ENCODE assay signal across 10 cellular contexts in the genomic region with DNA sequence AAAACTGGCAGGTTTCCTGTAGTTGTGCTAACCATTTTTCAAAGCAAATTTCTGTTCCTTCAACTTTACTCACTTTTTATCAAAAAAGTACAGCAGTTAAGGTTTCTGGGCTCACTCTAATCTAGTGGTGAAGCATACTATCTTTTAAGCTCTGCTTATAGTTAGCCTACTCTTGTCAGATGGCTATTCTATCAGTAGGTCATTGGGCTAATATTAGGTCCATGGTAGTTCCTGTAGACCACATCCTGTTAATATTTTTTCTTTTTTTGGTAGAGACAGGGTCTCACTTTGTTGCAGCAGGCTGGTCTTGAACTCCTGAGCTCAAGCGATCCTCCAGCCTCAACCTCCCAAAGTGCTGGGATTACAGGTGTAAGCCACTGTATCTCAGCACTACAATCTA.
"Had no signal": no experiment of that assay in that cellular context is flagged by ENCODE, and none has a peak within 500 bp of the region (broad histone marks: within the 10 kb centered on the region; RNA-seq: fewer than 3 reads in every experiment).

No MANE protein-coding gene starts in this region.

- ATAC-seq: GM23338, K562 had no signal

- FAIRE-seq: H1, H54, K562 had no signal

- H3K4me2 ChIP-seq: GM23338 had no signal

- H3K4me3 ChIP-seq: GM23338, K562 had no signal

- H3K9me3 Mint-ChIP-seq: GM23338, H9 had no signal

- H3K4me1 Mint-ChIP-seq: GM23338 had no signal

- H2AFZ ChIP-seq: GM23338 had no signal

- DNase-seq: H9, HCEC 1CT, IMR-90, Kasumi-1, KG1 had no signal

- H3K4me3 Mint-ChIP-seq: GM23338, H9 had no signal

- H3K27ac ChIP-seq: HL-60 had no signal
